Comparison of ENCODE assay signal across 28 cellular contexts in genomic region chr16:85627835-85628556, GRCh38. TPM values are rescaled to one million over a fixed set of nuclear protein-coding genes. Genes with fewer than 3 reads are reported as not detected.
A peak's percentile ranks its signal among the peaks of the same experiment; 100 is the strongest.
DNase-seq lines count a peak whose midpoint lies in the region; ATAC-seq and TF ChIP-seq lines count a peak whose summit lies in the region.
"Had no signal": no experiment of that assay in that cellular context is flagged by ENCODE, and none has a peak within 500 bp of the region (broad histone marks: within the 10 kb centered on the region; RNA-seq: fewer than 3 reads in every experiment).

No MANE protein-coding gene starts in this region.

- peak overlapping the region; percentile 32 for H3K9ac ChIP-seq in endocrine pancreas (ENCODE audit: control insufficient read depth, insufficient read depth, low read length)

- TF ChIP-seq POLR2A in sigmoid colon (IDR thresholded peaks at IDR 0.05), result no peak

- peaks cover 20% of the 10 kb centered on the region for H3K9me3 Mint-ChIP-seq in WTC11

- intact Hi-C loops in sigmoid colon (cut with DNase I), result no loop called here

- TF ChIP-seq CTCF in WTC11 (IDR thresholded peaks at IDR 0.05), result no peak
- TF ChIP-seq CTCF in right atrium auricular region (IDR thresholded peaks at IDR 0.05), result no peak
- no peak for TF ChIP-seq CTCF in sigmoid colon (IDR thresholded peaks at IDR 0.05)

- H3K4me1 Mint-ChIP-seq in WTC11, result peaks cover 36% of the 10 kb centered on the region

- POLR2A ChIA-PET in WTC11 (lab: Charles Lee), result interaction anchor here (1.0 kb wide), 1 partner anchor 12 kb away, joined by 3 read pairs; no protein-coding TSS in a partner anchor

- 87 to 92% methylated on average over 23 of the region's 23 CpGs for WGBS in sigmoid colon, 2 donors

- no peaks in the 10 kb centered on the region for H3K4me1 ChIP-seq in endocrine pancreas (ENCODE audit: control insufficient read depth, insufficient read depth, low read length)
- H3K4me1 ChIP-seq in right atrium auricular region, result peaks cover 0 to 80% of the 10 kb centered on the region in 2 donors
- peaks cover 0 to 56% (median 47%) of the 10 kb centered on the region in 4 donors for H3K4me1 ChIP-seq in sigmoid colon
- H3K4me1 ChIP-seq: SJCRH30 had no signal

- H3K36me3 ChIP-seq in endocrine pancreas (ENCODE audit: control insufficient read depth, insufficient read depth, low read length) (no peaks in the 10 kb centered on the region), right atrium auricular region (no peaks in the 10 kb centered on the region), sigmoid colon (no peaks in the 10 kb centered on the region)
- H3K36me3 ChIP-seq: prostate gland, SJCRH30 had no signal

- DNase-seq in WTC11 (ENCODE audit: low spot score), result no peak
- DNase-seq in right atrium auricular region (ENCODE audit: low spot score), result no peak
- no peak for DNase-seq in sigmoid colon
- DNase-seq in DMS79 (lab: John Stamatoyannopoulos, UW), result no peak
- no peak for DNase-seq in mesenteric fat pad (ENCODE audit: low spot score)
- DNase-seq: CD4-positive, alpha-beta memory T cell; DMS153; effector CD8-positive, alpha-beta T cell; esophagus squamous epithelium; GDM1; left colon; midbrain; NCI-H2107; NCI-H446 treated with DMSO at 0.1 percent for 48 hours; SJCRH30; spleen; stimulated activated CD4-positive, alpha-beta T cell treated with anti-CD3 and anti-CD28 coated beads, Interleukin-4, amount 100 ng/mL, for 24 hours had no signal

- TF ChIP-seq EP300 in sigmoid colon (IDR thresholded peaks at IDR 0.05), result no peak

- peak overlapping the region; percentile 82 to 92 for H3K27ac ChIP-seq in right atrium auricular region
- H3K27ac ChIP-seq in sigmoid colon, result peak overlapping the region in 3 of 4 donors; percentile 49 to 64 (median 55)
- H3K27ac ChIP-seq: esophagus squamous epithelium, prostate gland, SJCRH30, spleen, tibial nerve had no signal

- ATAC-seq in WTC11, result no peak
- ATAC-seq in HG02763 (IDR thresholded peaks at IDR 0.05; ENCODE audit: unreplicated experiment), result no peak
- ATAC-seq in GM21390 (IDR thresholded peaks at IDR 0.05; ENCODE audit: unreplicated experiment), result no peak
- ATAC-seq: activated naive CD4-positive, alpha-beta T cell treated with anti-CD3 and anti-CD28 coated beads, Interleukin-2, amount 50 U/mL, for 72 hours; left colon; Panc1 had no signal

- no peaks in the 10 kb centered on the region for H3K27me3 ChIP-seq in endocrine pancreas (ENCODE audit: control insufficient read depth, insufficient read depth, low read length)
- H3K27me3 ChIP-seq in right atrium auricular region, result no peaks in the 10 kb centered on the region
- H3K27me3 ChIP-seq in sigmoid colon, result no peaks in the 10 kb centered on the region
- H3K27me3 ChIP-seq: esophagus squamous epithelium, SJCRH30, spleen, tibial nerve had no signal

- peaks cover 20% of the 10 kb centered on the region for H3K36me3 Mint-ChIP-seq in WTC11

- H3K27me3 Mint-ChIP-seq in WTC11 (ENCODE audit: low read depth), result no peaks in the 10 kb centered on the region
- H3K27me3 Mint-ChIP-seq: activated CD4-positive, alpha-beta T cell treated with anti-CD3 and anti-CD28 coated beads, Interleukin-2, amount 10 ng/mL, durations not matched to agents 7 days and 5 days; activated CD8-positive, alpha-beta memory T cell treated with anti-CD3 and anti-CD28 coated beads, Interleukin-2, amount 10 ng/mL, durations not matched to agents 7 days and 5 days; CD4-positive, alpha-beta memory T cell; stimulated activated naive CD8-positive, alpha-beta T cell treated with anti-CD3 and anti-CD28 coated beads, Interleukin-15, Interleukin-2, amounts not matched to agents 100 ng/mL and 50 ng/mL, for 24 hours had no signal

- CTCF ChIA-PET in WTC11 (lab: Charles Lee), result interaction anchor here (0.6 to 6.9 kb wide), 21 partner anchors 10 to 234 kb away, joined by 3 to 115 read pairs (median 3); no protein-coding TSS in a partner anchor

- H3K4me3 ChIP-seq in endocrine pancreas (ENCODE audit: control insufficient read depth, insufficient read depth, low read length) (no peak overlapping the region), right atrium auricular region (no peak overlapping the region), sigmoid colon (no peak overlapping the region)
- H3K4me3 ChIP-seq: esophagus squamous epithelium, prostate gland, SJCRH30, spleen, tibial nerve had no signal

- no peaks in the 10 kb centered on the region for H3K9me3 ChIP-seq in endocrine pancreas (ENCODE audit: control insufficient read depth, low read length)
- H3K9me3 ChIP-seq in right atrium auricular region, result peaks cover 4 to 8% of the 10 kb centered on the region in 2 donors
- H3K9me3 ChIP-seq in sigmoid colon, result no peaks in the 10 kb centered on the region
- H3K9me3 ChIP-seq: prostate gland, SJCRH30 had no signal

- peak overlapping the region; percentile 68; the same call in 1 of the 2 replicates for H3K27ac Mint-ChIP-seq in WTC11
- H3K27ac Mint-ChIP-seq: activated CD4-positive, alpha-beta T cell treated with anti-CD3 and anti-CD28 coated beads, Interleukin-2, amount 10 ng/mL, durations not matched to agents 7 days and 5 days; activated CD8-positive, alpha-beta memory T cell treated with anti-CD3 and anti-CD28 coated beads, Interleukin-2, amount 10 ng/mL, durations not matched to agents 7 days and 5 days; activated T-helper 1 cell treated with anti-CD3 and anti-CD28 coated beads, Interleukin-12 subunit alpha, Interleukin-12 subunit beta, Interleukin-2, Interleukin-4 antibody, amounts not matched to agents 30 ng/mL and 10 ng/mL and 1 ng/mL, durations not matched to agents 14 hours and 24 hours and 36 hours; stimulated activated naive CD8-positive, alpha-beta T cell treated with anti-CD3 and anti-CD28 coated beads, Interleukin-15, Interleukin-2, amounts not matched to agents 100 ng/mL and 50 ng/mL, for 24 hours had no signal

- H3K4me3 Mint-ChIP-seq in WTC11, result no peak overlapping the region
- H3K4me3 Mint-ChIP-seq: activated CD4-positive, alpha-beta T cell treated with anti-CD3 and anti-CD28 coated beads, Interleukin-2, amount 10 ng/mL, durations not matched to agents 7 days and 5 days; activated CD8-positive, alpha-beta memory T cell treated with anti-CD3 and anti-CD28 coated beads, Interleukin-2, amount 10 ng/mL, durations not matched to agents 7 days and 5 days; activated T-helper 1 cell treated with anti-CD3 and anti-CD28 coated beads, Interleukin-12 subunit alpha, Interleukin-12 subunit beta, Interleukin-2, Interleukin-4 antibody, amounts not matched to agents 30 ng/mL and 10 ng/mL and 1 ng/mL, durations not matched to agents 14 hours and 24 hours and 36 hours; stimulated activated naive CD8-positive, alpha-beta T cell treated with anti-CD3 and anti-CD28 coated beads, Interleukin-15, Interleukin-2, amounts not matched to agents 100 ng/mL and 50 ng/mL, for 24 hours had no signal

TF ChIP-seq in WTC11, 78 proteins besides CTCF, POLR2A, EP300 and RAD21:
- TF ChIP-seq ZNF232 (CRISPR knock-in tag; IDR thresholded peaks at IDR 0.05) (no peak), ZNF532 (CRISPR knock-in tag; IDR thresholded peaks at IDR 0.05; ENCODE audit: borderline replicate concordance) (no peak), MXD4 (CRISPR knock-in tag; IDR thresholded peaks at IDR 0.05; ENCODE audit: borderline replicate concordance) (no peak)

RNA-seq across cellular contexts. Expression of gene GSE1, which starts 14.9 kb away (rescaled TPM):
- total RNA-seq in WTC11 (2021) (91.0 to 124 TPM (median 93.8 TPM) in 3 replicates), right atrium auricular region (10 to 100 TPM; 37.1 to 55.7 TPM), sigmoid colon (10 to 100 TPM; 30.8 to 76.7 (median 47.3) TPM), mesenteric fat pad (129 TPM)
- 10 to 100 TPM; 12.0 to 49.5 (median 19.4) TPM for polyA plus RNA-seq in sigmoid colon
